Comparison of ENCODE assay signal across 27 cellular contexts in genomic region chrX:48816014-48816810, GRCh38. TPM values are rescaled to one million over a fixed set of nuclear protein-coding genes. Genes with fewer than 3 reads are reported as not detected.
"Had no signal": no experiment of that assay in that cellular context is flagged by ENCODE, and none has a peak within 500 bp of the region (broad histone marks: within the 10 kb centered on the region; RNA-seq: fewer than 3 reads in every experiment).

No MANE protein-coding gene starts in this region.

- H3K4me1 ChIP-seq: body of pancreas had no signal

- H3K9me3 ChIP-seq: body of pancreas had no signal

- H3K27ac ChIP-seq: body of pancreas, coronary artery, VCaP had no signal

- DNase-seq: activated CD4-positive, alpha-beta T cell treated with anti-CD3 and anti-CD28 coated beads for 36 hours; activated CD8-positive, alpha-beta memory T cell treated with anti-CD3 and anti-CD28 coated beads, Interleukin-2, amount 50 U/mL, for 4 hours; activated CD8-positive, alpha-beta T cell treated with anti-CD3 and anti-CD28 coated beads for 36 hours; activated effector memory CD4-positive, alpha-beta T cell treated with Interleukin-2 at 50 U/mL for 16 hours; activated naive CD4-positive, alpha-beta T cell; body of pancreas; central memory CD4-positive, alpha-beta T cell; Kasumi-1; NCI-H1105 treated with DMSO at 0.1 percent for 48 hours; NCI-H1436 treated with DMSO at 0.1 percent for 48 hours; NCI-H1930; NCI-H2171; NCI-H2227 treated with DMSO at 0.1 percent for 48 hours; NCI-H446 treated with DMSO at 0.1 percent for 48 hours; NCI-H526; NCI-H774; NK-92 treated with Interleukin-12 subunit alpha and Interleukin-12 subunit beta, amount 100 ng/mL, for 24 hours; SHP77 treated with DMSO at 0.1 percent for 48 hours; T-cell had no signal

- H3K27me3 ChIP-seq: body of pancreas had no signal

- H3K4me3 ChIP-seq: body of pancreas, coronary artery had no signal

RNA-seq across cellular contexts. Expression of gene ERAS, which starts 10.1 kb away (rescaled TPM):
- total RNA-seq: activated CD4-positive, alpha-beta T cell treated with anti-CD3 and anti-CD28 coated beads for 36 hours; activated CD8-positive, alpha-beta T cell treated with anti-CD3 and anti-CD28 coated beads for 36 hours; activated T-helper 1 cell treated with anti-CD3 and anti-CD28 coated beads, Interleukin-12 subunit alpha, Interleukin-12 subunit beta, Interleukin-2, Interleukin-4 antibody, amounts not matched to agents 30 ng/mL and 10 ng/mL and 1 ng/mL, durations not matched to agents 14 hours and 24 hours and 36 hours; aorta; body of pancreas; bronchial epithelial cell; T-cell; T-helper 2 cell treated with Interferon-gamma antibody and Interleukin-4, amounts not matched to agents 100 ng/mL and 5 ng/mL, for 36 hours had no signal

RNA-seq across cellular contexts. Expression of gene GATA1, which starts 29.8 kb away (rescaled TPM):
- total RNA-seq: activated CD4-positive, alpha-beta T cell treated with anti-CD3 and anti-CD28 coated beads for 36 hours; activated CD8-positive, alpha-beta T cell treated with anti-CD3 and anti-CD28 coated beads for 36 hours; activated T-helper 1 cell treated with anti-CD3 and anti-CD28 coated beads, Interleukin-12 subunit alpha, Interleukin-12 subunit beta, Interleukin-2, Interleukin-4 antibody, amounts not matched to agents 30 ng/mL and 10 ng/mL and 1 ng/mL, durations not matched to agents 14 hours and 24 hours and 36 hours; body of pancreas; bronchial epithelial cell; chondrocyte; SK-MEL-5; T-helper 2 cell treated with Interferon-gamma antibody and Interleukin-4, amounts not matched to agents 100 ng/mL and 5 ng/mL, for 36 hours had no signal

RNA-seq across cellular contexts. Expression of gene GLOD5, which starts 54.7 kb away (rescaled TPM):
- total RNA-seq: activated CD4-positive, alpha-beta T cell treated with anti-CD3 and anti-CD28 coated beads for 36 hours; activated CD8-positive, alpha-beta T cell treated with anti-CD3 and anti-CD28 coated beads for 36 hours; activated T-helper 1 cell treated with anti-CD3 and anti-CD28 coated beads, Interleukin-12 subunit alpha, Interleukin-12 subunit beta, Interleukin-2, Interleukin-4 antibody, amounts not matched to agents 30 ng/mL and 10 ng/mL and 1 ng/mL, durations not matched to agents 14 hours and 24 hours and 36 hours; aorta; body of pancreas; bronchial epithelial cell; chondrocyte; SK-MEL-5; T-cell; T-helper 2 cell treated with Interferon-gamma antibody and Interleukin-4, amounts not matched to agents 100 ng/mL and 5 ng/mL, for 36 hours had no signal
